ENCODE assay signal across 11 cellular contexts in genomic region chr5:38579105-38579504, GRCh38. TPM values are rescaled to one million over a fixed set of nuclear protein-coding genes. Genes with fewer than 3 reads are reported as not detected.
"Had no signal": no experiment of that assay in that cellular context is flagged by ENCODE, and none has a peak within 500 bp of the region (broad histone marks: within the 10 kb centered on the region; RNA-seq: fewer than 3 reads in every experiment).

No MANE protein-coding gene starts in this region.

- H3K4me3 ChIP-seq: GM23248, HAP-1 had no signal

- DNase-seq: GM23248, GOT3, H7, HFFc6, KBM-7 had no signal

- H3K36me3 ChIP-seq: HAP-1 had no signal

- H3K4me2 ChIP-seq: KMS-11 had no signal

- H3K27ac ChIP-seq: GM23248, KMS-11 had no signal

- H3K4me3 Mint-ChIP-seq: HFFc6, IgD-negative memory B cell had no signal

- H3K9me3 ChIP-seq: HAP-1 had no signal

- H3K4me1 ChIP-seq: HAP-1 had no signal

- H2AFZ ChIP-seq: GM23248 had no signal

- ATAC-seq: HCT116, HepG2 had no signal

- H3K9ac ChIP-seq: GM23248, KMS-11 had no signal

- H3K27ac Mint-ChIP-seq: HFFc6, IgD-negative memory B cell had no signal

- H3K9me3 Mint-ChIP-seq: HFFc6, IgD-negative memory B cell had no signal

RNA-seq across cellular contexts. Expression of gene LIFR, which starts 22.7 kb away (rescaled TPM):
- total RNA-seq: HT-29 had no signal
